17 cellular contexts compared by ENCODE assay signal in genomic region chr9:16262467-16263261, GRCh38.
DNase-seq lines count a peak whose midpoint lies in the region; ATAC-seq, FAIRE-seq and TF ChIP-seq lines count a peak whose summit lies in the region.
"Had no signal": no experiment of that assay in that cellular context is flagged by ENCODE, and none has a peak within 500 bp of the region (broad histone marks: within the 10 kb centered on the region; RNA-seq: fewer than 3 reads in every experiment).

No MANE protein-coding gene starts in this region.

- H2AFZ ChIP-seq in astrocyte (ENCODE audit: low read depth, low read length), result no peak overlapping the region

- ATAC-seq in HG02588 (IDR thresholded peaks at IDR 0.05; ENCODE audit: unreplicated experiment), result no peak
- ATAC-seq: activated CD4-positive, CD25-positive, alpha-beta regulatory T cell treated with anti-CD3 and anti-CD28 coated beads, Interleukin-2, amount 50 U/mL, for 24 hours; body of pancreas; HCT116; mucosa of descending colon had no signal

- H3K79me2 ChIP-seq in astrocyte (ENCODE audit: insufficient read depth, low read length), result no peaks in the 10 kb centered on the region

- H3K27me3 Mint-ChIP-seq in astrocyte (ENCODE audit: low read depth, unreplicated experiment) (peaks cover 14% of the 10 kb centered on the region), nephron progenitor cell (ENCODE audit: low read depth, poor library complexity) (peaks cover 5% of the 10 kb centered on the region)

- no peak overlapping the region for H3K4me3 ChIP-seq in astrocyte (ENCODE audit: insufficient read depth, low read depth, low read length)
- H3K4me3 ChIP-seq: body of pancreas, mucosa of descending colon had no signal

- TF ChIP-seq CTCF in astrocyte (IDR thresholded peaks at IDR 0.05; ENCODE audit: insufficient read depth, low read depth, low read length) (no peak), nephron progenitor cell (IDR thresholded peaks at IDR 0.05) (no peak)

- no peak overlapping the region for H3K4me3 Mint-ChIP-seq in astrocyte (ENCODE audit: unreplicated experiment)
- no peak overlapping the region for H3K4me3 Mint-ChIP-seq in nephron progenitor cell
- H3K4me3 Mint-ChIP-seq: activated T-helper 1 cell treated with anti-CD3 and anti-CD28 coated beads, Interleukin-12 subunit alpha, Interleukin-12 subunit beta, Interleukin-2, Interleukin-4 antibody, amounts not matched to agents 30 ng/mL and 10 ng/mL and 1 ng/mL, durations not matched to agents 14 hours and 24 hours and 36 hours had no signal

- H3K36me3 Mint-ChIP-seq in astrocyte (ENCODE audit: low read depth, unreplicated experiment) (peaks cover 3% of the 10 kb centered on the region), nephron progenitor cell (ENCODE audit: low read depth) (no peaks in the 10 kb centered on the region)

- peak overlapping the region; percentile 65 for H3K4me2 ChIP-seq in astrocyte (ENCODE audit: low read length)

- H3K4me1 ChIP-seq in astrocyte (ENCODE audit: insufficient read depth, low read length), result peaks cover 11% of the 10 kb centered on the region

- peak; percentile 41 for DNase-seq in DMS 273 (lab: John Stamatoyannopoulos, UW; ENCODE audit: unreplicated experiment)
- DNase-seq in DMS 273 treated with DMSO at 0.1 percent for 48 hours (lab: John Stamatoyannopoulos, UW), result no peak
- DNase-seq in NCI-H1694 treated with DMSO at 0.1 percent for 48 hours (lab: John Stamatoyannopoulos, UW), result peak; percentile 69
- DNase-seq in astrocyte (ENCODE audit: low read depth), result no peak
- no peak for DNase-seq in nephron progenitor cell
- DNase-seq in ureter (ENCODE audit: low spot score), result no peak
- DNase-seq in hepatic stellate cell (ENCODE audit: low spot score), result no peak
- DNase-seq: body of pancreas, hypothalamus, mucosa of descending colon, NCI-H774 had no signal

- no peak for FAIRE-seq in astrocyte (lab: Jason Lieb, UNC)
- FAIRE-seq: endometrium had no signal

- H3K27ac Mint-ChIP-seq in astrocyte (ENCODE audit: unreplicated experiment) (no peak overlapping the region), nephron progenitor cell (peak overlapping the region; percentile 20)
- H3K27ac Mint-ChIP-seq: activated T-helper 1 cell treated with anti-CD3 and anti-CD28 coated beads, Interleukin-12 subunit alpha, Interleukin-12 subunit beta, Interleukin-2, Interleukin-4 antibody, amounts not matched to agents 30 ng/mL and 10 ng/mL and 1 ng/mL, durations not matched to agents 14 hours and 24 hours and 36 hours had no signal

- H3K36me3 ChIP-seq in astrocyte (ENCODE audit: insufficient read depth, low read length), result no peaks in the 10 kb centered on the region

- no peaks in the 10 kb centered on the region for H3K27me3 ChIP-seq in astrocyte (ENCODE audit: insufficient read depth, low read length)
- H3K27me3 ChIP-seq: body of pancreas had no signal

- H3K9me3 ChIP-seq in astrocyte (ENCODE audit: insufficient read depth, low read depth, low read length), result no peaks in the 10 kb centered on the region
- H3K9me3 ChIP-seq: body of pancreas, mucosa of descending colon had no signal

- no peaks in the 10 kb centered on the region for H3K9me3 Mint-ChIP-seq in astrocyte (ENCODE audit: unreplicated experiment)
- peaks cover 6% of the 10 kb centered on the region for H3K9me3 Mint-ChIP-seq in nephron progenitor cell
- H3K9me3 Mint-ChIP-seq: activated T-helper 1 cell treated with anti-CD3 and anti-CD28 coated beads, Interleukin-12 subunit alpha, Interleukin-12 subunit beta, Interleukin-2, Interleukin-4 antibody, amounts not matched to agents 30 ng/mL and 10 ng/mL and 1 ng/mL, durations not matched to agents 14 hours and 24 hours and 36 hours had no signal

- H3K4me1 Mint-ChIP-seq in astrocyte (ENCODE audit: low read depth, unreplicated experiment), result peaks cover 21% of the 10 kb centered on the region
- peaks cover 39% of the 10 kb centered on the region for H3K4me1 Mint-ChIP-seq in nephron progenitor cell

- H3K9ac ChIP-seq in astrocyte (ENCODE audit: low read length), result no peak overlapping the region

- no peaks in the 10 kb centered on the region for H4K20me1 ChIP-seq in astrocyte (ENCODE audit: insufficient read depth, low read length)

- no peak overlapping the region for H3K27ac ChIP-seq in astrocyte (ENCODE audit: low read depth, low read length)
- H3K27ac ChIP-seq: 22Rv1, body of pancreas had no signal

Comparison
In these comparisons a context has a peak if more than half of its experiments do, and no peak if none do; other contexts are left out.
1. DNase-seq: peak in DMS 273 (single experiment) and NCI-H1694 treated with DMSO at 0.1 percent for 48 hours (single experiment); none in DMS 273 treated with DMSO at 0.1 percent for 48 hours (single experiment), astrocyte (single experiment), nephron progenitor cell (single experiment), ureter (single experiment) and hepatic stellate cell (single experiment).